Comparison of ENCODE assay signal across 8 cellular contexts in the genomic region with DNA sequence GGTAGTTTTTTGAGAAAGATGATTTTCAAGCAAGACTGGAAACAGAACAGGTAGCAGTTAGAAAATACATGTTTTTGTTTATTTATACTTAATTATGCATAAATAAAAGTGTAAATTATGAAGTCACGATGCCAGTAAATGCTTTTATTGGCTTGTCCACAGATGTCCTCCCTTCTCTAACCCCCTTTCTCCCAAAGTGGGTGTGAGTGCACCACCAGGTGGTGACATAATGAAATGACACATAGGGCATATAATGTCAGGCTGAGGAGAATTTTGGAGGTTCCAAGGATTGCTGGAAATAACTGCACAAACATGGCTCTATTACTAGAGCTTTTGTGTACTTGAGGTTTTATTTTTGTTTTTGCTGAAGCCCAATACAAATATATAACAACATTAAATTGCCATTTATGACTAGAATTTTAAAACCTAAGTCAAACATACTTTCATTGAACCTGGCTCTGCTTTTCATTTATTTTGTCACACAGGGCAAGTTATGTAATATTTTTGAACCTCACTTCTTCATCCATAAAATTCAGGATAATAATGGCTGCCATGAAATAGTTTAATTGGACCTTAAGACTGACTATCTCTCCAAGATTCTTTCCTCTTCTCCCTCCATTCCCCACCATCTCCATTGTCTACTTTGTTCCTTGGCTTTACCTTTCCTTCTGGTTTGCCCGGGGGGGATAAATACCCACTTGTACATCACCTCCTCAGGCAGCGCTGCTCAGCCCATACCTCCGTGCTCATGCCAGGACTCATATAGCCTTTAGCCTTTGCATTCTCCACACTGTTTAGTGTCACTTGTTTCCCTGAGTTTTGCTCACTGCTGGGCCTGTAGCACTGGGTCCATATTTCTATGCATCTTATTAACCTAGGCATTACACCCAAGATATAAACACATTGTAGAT.
DNase-seq lines count a peak whose midpoint lies in the region; ATAC-seq, FAIRE-seq and TF ChIP-seq lines count a peak whose summit lies in the region.

No MANE protein-coding gene starts in this region.

- peak; percentile 89 for TF ChIP-seq CTCF in C4-2B (conservative IDR thresholded peaks at IDR 0.05)
- peak; percentile 30 to 74 (median 58) for TF ChIP-seq CTCF in Peyer's patch (IDR thresholded peaks at IDR 0.05)

- peak; percentile 80 for ATAC-seq in HG03159 (IDR thresholded peaks at IDR 0.05; ENCODE audit: unreplicated experiment)

- no peaks in the 10 kb centered on the region for H3K9me3 ChIP-seq in Peyer's patch

- no peaks in the 10 kb centered on the region for H3K36me3 ChIP-seq in Peyer's patch

- DNase-seq in GM12891 (ENCODE audit: insufficient read length, low spot score), result peak; percentile 1
- peak in 1 of 3 donors; percentile 64 for DNase-seq in Peyer's patch
- DNase-seq in erythroblast (lab: John Stamatoyannopoulos, UW), result peak; percentile 32 to 57
- peak; percentile 29 for DNase-seq in posterior vena cava (ENCODE audit: low spot score)
- DNase-seq in retina, result no peak
- no peak for DNase-seq in NCI-H187 treated with DMSO at 0.1 percent for 48 hours (lab: John Stamatoyannopoulos, UW)

- H3K27me3 ChIP-seq in Peyer's patch, result no peaks in the 10 kb centered on the region

- intact Hi-C loops in posterior vena cava (cut with DNase I), result no loop called here

- FAIRE-seq in GM12891 (lab: Jason Lieb, UNC), result peak; percentile 75

- H3K27ac ChIP-seq in C4-2B (no peak overlapping the region), Peyer's patch (no peak overlapping the region)

- TF ChIP-seq POLR2A in GM12891 (IDR thresholded peaks at IDR 0.05; ENCODE audit: low read depth, low read length) (no peak), Peyer's patch (IDR thresholded peaks at IDR 0.05) (no peak), erythroblast (IDR thresholded peaks at IDR 0.05; ENCODE audit: low read length) (no peak)

- no peaks in the 10 kb centered on the region for H3K4me1 ChIP-seq in Peyer's patch

- H3K4me3 ChIP-seq in Peyer's patch, result no peak overlapping the region

TF ChIP-seq in GM12891, 5 proteins besides CTCF, POLR2A, EP300 and RAD21:
- no peak for TF ChIP-seq SPI1 (IDR thresholded peaks at IDR 0.05; ENCODE audit: low read depth, low read length)
- no peak for TF ChIP-seq POLR2AphosphoS5 (IDR thresholded peaks at IDR 0.05; ENCODE audit: low read depth, low read length)
- TF ChIP-seq PAX5 (IDR thresholded peaks at IDR 0.05; ENCODE audit: insufficient read depth, low read length, severe bottlenecking), result no peak
- no peak for TF ChIP-seq POU2F2 (IDR thresholded peaks at IDR 0.05; ENCODE audit: low read depth, low read length)
- no peak for TF ChIP-seq TAF1 (IDR thresholded peaks at IDR 0.05; ENCODE audit: low read depth, low read length)

Comparison
In these comparisons a context has a peak if more than half of its experiments do, and no peak if none do; other contexts are left out.
1. DNase-seq: peak in GM12891 (single experiment), erythroblast (2 of 2) and posterior vena cava (single experiment); none in retina (single experiment) and NCI-H187 treated with DMSO at 0.1 percent for 48 hours (single experiment).